ENCODE assay signal across 2 cellular contexts in the genomic region with DNA sequence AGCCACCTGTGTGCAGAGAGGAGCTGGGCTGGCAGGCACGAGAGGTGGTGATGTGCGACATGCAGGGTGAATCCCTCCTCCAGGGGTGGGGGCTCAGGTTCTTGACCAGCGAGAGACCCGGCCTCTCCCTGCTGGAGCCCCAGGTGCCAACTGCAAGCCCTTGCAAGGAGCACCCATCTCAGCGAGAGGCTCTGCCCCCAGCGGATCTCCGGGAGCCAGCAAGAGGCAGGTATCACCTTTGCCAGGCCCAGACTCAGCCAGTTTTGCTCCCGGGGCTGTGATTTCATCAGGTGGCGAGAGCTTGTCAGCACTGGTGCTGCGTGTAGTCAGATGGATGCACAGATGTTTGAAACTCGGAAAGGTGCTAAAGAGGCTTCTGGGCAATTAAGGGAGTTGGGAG.
TF ChIP-seq lines count a peak whose summit lies in the region.

No MANE protein-coding gene starts in this region.

TF ChIP-seq in GM23338, 12 proteins besides CTCF, POLR2A, EP300 and RAD21 (continues in another document):
- TF ChIP-seq REST (IDR thresholded peaks at IDR 0.05; ENCODE audit: unreplicated experiment) (no peak), EZH2 (IDR thresholded peaks at IDR 0.05; ENCODE audit: low read depth, unreplicated experiment) (no peak), POLR2AphosphoS5 (IDR thresholded peaks at IDR 0.05; ENCODE audit: low read depth) (no peak), JUNB (IDR thresholded peaks at IDR 0.05; ENCODE audit: unreplicated experiment) (no peak), NANOG (IDR thresholded peaks at IDR 0.05; ENCODE audit: borderline replicate concordance) (no peak), STAT1 (IDR thresholded peaks at IDR 0.05; ENCODE audit: unreplicated experiment) (no peak), ZNF331 (CRISPR knock-in tag; IDR thresholded peaks at IDR 0.05; ENCODE audit: low read depth) (no peak), EZH2phosphoT487 (IDR thresholded peaks at IDR 0.05; ENCODE audit: unreplicated experiment) (no peak), ZNF114 (CRISPR knock-in tag; IDR thresholded peaks at IDR 0.05) (no peak), ZNF462 (CRISPR knock-in tag; IDR thresholded peaks at IDR 0.05) (no peak), CREB1 (CRISPR knock-in tag; IDR thresholded peaks at IDR 0.05; ENCODE audit: low read depth) (no peak)

TF ChIP-seq in HepG2, 621 proteins besides CTCF, POLR2A, EP300 and RAD21 (continued from another document):
- TF ChIP-seq GABPA (IDR thresholded peaks at IDR 0.05; ENCODE audit: low read depth, low read length) (no peak), GABPA (CRISPR knock-in tag; IDR thresholded peaks at IDR 0.05; ENCODE audit: low read depth) (no peak), THAP8 (CRISPR knock-in tag; IDR thresholded peaks at IDR 0.05; ENCODE audit: borderline replicate concordance) (no peak), ZNF124 (CRISPR knock-in tag; IDR thresholded peaks at IDR 0.05) (no peak), SIN3B (IDR thresholded peaks at IDR 0.05; ENCODE audit: low read length) (no peak), ZSCAN12 (CRISPR knock-in tag; IDR thresholded peaks at IDR 0.05) (no peak), HIVEP1 (CRISPR knock-in tag; IDR thresholded peaks at IDR 0.05) (no peak)
